ENCODE assay signal across 10 cellular contexts in genomic region chr19:50836543-50837195, GRCh38. TPM values are rescaled to one million over a fixed set of nuclear protein-coding genes. Genes with fewer than 3 reads are reported as not detected.
A peak's percentile ranks its signal among the peaks of the same experiment; 100 is the strongest.
DNase-seq lines count a peak whose midpoint lies in the region; ATAC-seq and TF ChIP-seq lines count a peak whose summit lies in the region.
"Had no signal": no experiment of that assay in that cellular context is flagged by ENCODE, and none has a peak within 500 bp of the region (broad histone marks: within the 10 kb centered on the region; RNA-seq: fewer than 3 reads in every experiment).

No MANE protein-coding gene starts in this region.

- H3K27me3 Mint-ChIP-seq in activated naive CD8-positive, alpha-beta T cell treated with anti-CD3 and anti-CD28 coated beads, Interleukin-2, amount 50 U/mL, for 24 hours, result peaks cover 44% of the 10 kb centered on the region
- H3K27me3 Mint-ChIP-seq in mesothelial cell of epicardium (ENCODE audit: low read depth), result peaks cover 53% of the 10 kb centered on the region

- no peak for DNase-seq in A673 (ENCODE audit: low spot score)
- DNase-seq in GM13977 (ENCODE audit: low spot score), result peak; percentile 24
- DNase-seq in activated naive CD8-positive, alpha-beta T cell treated with anti-CD3 and anti-CD28 coated beads, Interleukin-2, amount 50 U/mL, for 24 hours, result no peak
- no peak for DNase-seq in mesothelial cell of epicardium (ENCODE audit: low spot score in 2 of 2, unreplicated experiment in 2 of 2)
- DNase-seq in Ammon's horn (ENCODE audit: low spot score), result no peak
- DNase-seq in mucosa of gallbladder (ENCODE audit: low spot score), result no peak
- no peak for DNase-seq in NCI-H1092 (lab: John Stamatoyannopoulos, UW)

- BruUV-seq in A673 (replicated peaks; lab: Mats Ljungman, UMichigan), result no TSS peak

- peak overlapping the region; percentile 61 for H3K4me3 ChIP-seq in A673 (ENCODE audit: low read depth, low read length, poor library complexity, severe bottlenecking)

- H3K27ac ChIP-seq in A673 (ENCODE audit: low read depth, low read length, poor library complexity, severe bottlenecking), result no peak overlapping the region
- H3K27ac ChIP-seq: brain microvascular endothelial cell, neutrophil had no signal

- intact Hi-C loops in A673 (cut with micrococcal nuclease; ENCODE audit: unreplicated experiment), result no loop called here

- H3K4me1 ChIP-seq in A673 (ENCODE audit: insufficient read depth, low read length, poor library complexity, severe bottlenecking), result peaks cover 3% of the 10 kb centered on the region

- no peaks in the 10 kb centered on the region for H3K9me3 ChIP-seq in A673 (ENCODE audit: low read depth, low read length, poor library complexity, severe bottlenecking)
- H3K9me3 ChIP-seq: neutrophil had no signal

- in situ Hi-C loops in GM13977 (cut with MboI; ENCODE audit: low pct_unique_long_range_greater_than_20kb, low sequenced_read_pairs, unreplicated experiment), result no loop called here

- no peaks in the 10 kb centered on the region for H3K36me3 ChIP-seq in A673 (ENCODE audit: insufficient read depth, low read length, poor library complexity, severe bottlenecking)
- H3K36me3 ChIP-seq: brain microvascular endothelial cell, neutrophil had no signal

- H3K9me3 Mint-ChIP-seq in activated naive CD8-positive, alpha-beta T cell treated with anti-CD3 and anti-CD28 coated beads, Interleukin-2, amount 50 U/mL, for 24 hours, result no peaks in the 10 kb centered on the region
- no peaks in the 10 kb centered on the region for H3K9me3 Mint-ChIP-seq in mesothelial cell of epicardium

- POLR2A ChIA-PET in A673 (lab: Charles Lee; ENCODE audit: low non-redundant PET), result no interaction called here

- CTCF ChIA-PET in A673 (lab: Charles Lee), result no interaction called here

- H3K36me3 Mint-ChIP-seq in activated naive CD8-positive, alpha-beta T cell treated with anti-CD3 and anti-CD28 coated beads, Interleukin-2, amount 50 U/mL, for 24 hours (ENCODE audit: low read depth), result no peaks in the 10 kb centered on the region
- no peaks in the 10 kb centered on the region for H3K36me3 Mint-ChIP-seq in mesothelial cell of epicardium

- no peak overlapping the region for H3K27ac Mint-ChIP-seq in activated naive CD8-positive, alpha-beta T cell treated with anti-CD3 and anti-CD28 coated beads, Interleukin-2, amount 50 U/mL, for 24 hours
- H3K27ac Mint-ChIP-seq in mesothelial cell of epicardium, result peak overlapping the region; percentile 50

- TF ChIP-seq CTCF in A673 (conservative IDR thresholded peaks at IDR 0.05; ENCODE audit: low read depth, low read length) (no peak), GM13977 (IDR thresholded peaks at IDR 0.05; ENCODE audit: extremely low read depth, insufficient read depth, missing control alignments) (no peak), mesothelial cell of epicardium (IDR thresholded peaks at IDR 0.05; ENCODE audit: unreplicated experiment) (no peak)

- H3K27me3 ChIP-seq in A673 (replicated peaks; ENCODE audit: insufficient read depth, low read depth, low read length, poor library complexity), result peaks cover 5% of the 10 kb centered on the region
- H3K27me3 ChIP-seq: brain microvascular endothelial cell had no signal

- H3K4me1 Mint-ChIP-seq in activated naive CD8-positive, alpha-beta T cell treated with anti-CD3 and anti-CD28 coated beads, Interleukin-2, amount 50 U/mL, for 24 hours, result peaks cover 9% of the 10 kb centered on the region
- H3K4me1 Mint-ChIP-seq in mesothelial cell of epicardium, result peaks cover 10% of the 10 kb centered on the region

- H3K4me3 Mint-ChIP-seq in activated naive CD8-positive, alpha-beta T cell treated with anti-CD3 and anti-CD28 coated beads, Interleukin-2, amount 50 U/mL, for 24 hours, result peak overlapping the region; percentile 70
- peak overlapping the region; percentile 76 for H3K4me3 Mint-ChIP-seq in mesothelial cell of epicardium

- no peak for ATAC-seq in activated naive CD8-positive, alpha-beta T cell treated with anti-CD3 and anti-CD28 coated beads, Interleukin-2, amount 50 U/mL, for 24 hours
- no peak for ATAC-seq in GM21360 (IDR thresholded peaks at IDR 0.05; ENCODE audit: unreplicated experiment)

RNA-seq across cellular contexts. Expression of gene KLK15, which starts 3.3 kb away (rescaled TPM):
- total RNA-seq in A673 (2021) (not detected in 2 replicates), mesothelial cell of epicardium (not detected in 3 replicates), mucosa of gallbladder (not detected)

RNA-seq across cellular contexts. Expression of gene KLK1, which starts 13.1 kb away (rescaled TPM):
- total RNA-seq in A673 (2021) (0.68 TPM in 1 of 2 replicates, not detected in the other), mesothelial cell of epicardium (0.27 to 0.40 TPM in 2 of 3 replicates, not detected in the other), mucosa of gallbladder (1.5 TPM)

RNA-seq across cellular contexts. Expression of gene KLK3, which starts 18.0 kb away (rescaled TPM):
- total RNA-seq in A673 (2021) (not detected in 2 replicates), mesothelial cell of epicardium (not detected in 3 replicates), mucosa of gallbladder (not detected)

RNA-seq across cellular contexts. Expression of gene KLK2, which starts 36.6 kb away (rescaled TPM):
- total RNA-seq in A673 (2021) (not detected in 2 replicates), mesothelial cell of epicardium (not detected in 3 replicates), mucosa of gallbladder (not detected)

RNA-seq across cellular contexts. Expression of gene ACP4, which starts 46.5 kb away (rescaled TPM):
- total RNA-seq in A673 (2021) (not detected in 2 replicates), mesothelial cell of epicardium (not detected in 3 replicates), mucosa of gallbladder (not detected)
